Comparison of ENCODE assay signal across 20 cellular contexts in genomic region chr15:59137566-59137965, GRCh38. TPM values are rescaled to one million over a fixed set of nuclear protein-coding genes. Genes with fewer than 3 reads are reported as not detected.
A peak's percentile ranks its signal among the peaks of the same experiment; 100 is the strongest.
DNase-seq lines count a peak whose midpoint lies in the region; ATAC-seq and TF ChIP-seq lines count a peak whose summit lies in the region.
"Had no signal": no experiment of that assay in that cellular context is flagged by ENCODE, and none has a peak within 500 bp of the region (broad histone marks: within the 10 kb centered on the region; RNA-seq: fewer than 3 reads in every experiment).

No MANE protein-coding gene starts in this region.

- H3K27ac ChIP-seq in CD4-positive, alpha-beta memory T cell (ENCODE audit: low read depth, low read length): no peak overlapping the region
- H3K27ac ChIP-seq: esophagus muscularis mucosa, gastrocnemius medialis, left ventricle myocardium inferior, pancreas had no signal

- H3K4me3 ChIP-seq in CD4-positive, alpha-beta memory T cell (ENCODE audit: low read length in 2 of 2): no peak overlapping the region
- H3K4me3 ChIP-seq: esophagus muscularis mucosa, gastrocnemius medialis, left ventricle myocardium inferior, MG63, pancreas had no signal

- POLR2A ChIA-PET in activated CD4-positive, alpha-beta T cell treated with anti-CD3 and anti-CD28 coated beads for 36 hours (lab: Charles Lee): no interaction called here
- POLR2A ChIA-PET in activated CD4-positive, alpha-beta T cell treated with anti-CD3 and anti-CD28 coated beads, Interleukin-2, amount 10 ng/mL, durations not matched to agents 7 days and 5 days (lab: Charles Lee): interaction anchor here (0.6 kb wide), 1 partner anchor 21 kb away, joined by 4 read pairs; no protein-coding TSS in a partner anchor
- POLR2A ChIA-PET in CD4-positive, alpha-beta memory T cell (lab: Charles Lee; ENCODE audit: partially characterized antibody): no interaction called here
- POLR2A ChIA-PET in WTC11 (lab: Charles Lee): no interaction called here

- no peaks in the 10 kb centered on the region for H3K36me3 Mint-ChIP-seq in activated CD4-positive, alpha-beta T cell treated with anti-CD3 and anti-CD28 coated beads for 36 hours (ENCODE audit: low read depth)
- peaks cover 62% of the 10 kb centered on the region for H3K36me3 Mint-ChIP-seq in activated CD4-positive, alpha-beta T cell treated with anti-CD3 and anti-CD28 coated beads, Interleukin-2, amount 10 ng/mL, durations not matched to agents 7 days and 5 days (ENCODE audit: low read depth)
- no peaks in the 10 kb centered on the region for H3K36me3 Mint-ChIP-seq in CD4-positive, alpha-beta memory T cell
- H3K36me3 Mint-ChIP-seq in WTC11: peaks cover 71% of the 10 kb centered on the region
- H3K36me3 Mint-ChIP-seq in dendritic cell treated with granulocyte-macrophage colony-stimulating factor and Interleukin-4, amounts not matched to agents 40 ng/mL and 50 ng/mL, for 4 days (ENCODE audit: low read depth): peaks cover 98% of the 10 kb centered on the region
- H3K36me3 Mint-ChIP-seq: natural killer cell had no signal

- H3K27me3 ChIP-seq in CD4-positive, alpha-beta memory T cell (ENCODE audit: insufficient read depth, low read length): no peaks in the 10 kb centered on the region
- H3K27me3 ChIP-seq: esophagus muscularis mucosa, gastrocnemius medialis, MG63, pancreas had no signal

- H3K27me3 Mint-ChIP-seq in activated CD4-positive, alpha-beta T cell treated with anti-CD3 and anti-CD28 coated beads for 36 hours: no peaks in the 10 kb centered on the region
- no peaks in the 10 kb centered on the region for H3K27me3 Mint-ChIP-seq in activated CD4-positive, alpha-beta T cell treated with anti-CD3 and anti-CD28 coated beads, Interleukin-2, amount 10 ng/mL, durations not matched to agents 7 days and 5 days
- no peaks in the 10 kb centered on the region for H3K27me3 Mint-ChIP-seq in CD4-positive, alpha-beta memory T cell
- no peaks in the 10 kb centered on the region for H3K27me3 Mint-ChIP-seq in WTC11 (ENCODE audit: low read depth)
- no peaks in the 10 kb centered on the region for H3K27me3 Mint-ChIP-seq in dendritic cell treated with granulocyte-macrophage colony-stimulating factor and Interleukin-4, amounts not matched to agents 40 ng/mL and 50 ng/mL, for 4 days
- H3K27me3 Mint-ChIP-seq: brain had no signal

- peak; percentile 40 for DNase-seq in activated CD4-positive, alpha-beta T cell treated with anti-CD3 and anti-CD28 coated beads for 36 hours
- no peak for DNase-seq in activated CD4-positive, alpha-beta T cell treated with anti-CD3 and anti-CD28 coated beads, Interleukin-2, amount 10 ng/mL, durations not matched to agents 7 days and 5 days
- DNase-seq in CD4-positive, alpha-beta memory T cell: no peak
- DNase-seq in WTC11 (ENCODE audit: low spot score) (no peak), 8988T (no peak)
- no peak for DNase-seq in activated CD4-positive, CD25-positive, alpha-beta regulatory T cell (lab: John Stamatoyannopoulos, UW)
- DNase-seq: gastrocnemius medialis, hippocampal formation, left ventricle myocardium inferior, midbrain, NCI-H1436 treated with DMSO at 0.1 percent for 48 hours, NCI-H2171 had no signal

- H3K4me3 Mint-ChIP-seq in activated CD4-positive, alpha-beta T cell treated with anti-CD3 and anti-CD28 coated beads for 36 hours: no peak overlapping the region
- no peak overlapping the region for H3K4me3 Mint-ChIP-seq in activated CD4-positive, alpha-beta T cell treated with anti-CD3 and anti-CD28 coated beads, Interleukin-2, amount 10 ng/mL, durations not matched to agents 7 days and 5 days
- no peak overlapping the region for H3K4me3 Mint-ChIP-seq in CD4-positive, alpha-beta memory T cell
- H3K4me3 Mint-ChIP-seq in WTC11: no peak overlapping the region
- no peak overlapping the region for H3K4me3 Mint-ChIP-seq in dendritic cell treated with granulocyte-macrophage colony-stimulating factor and Interleukin-4, amounts not matched to agents 40 ng/mL and 50 ng/mL, for 4 days
- H3K4me3 Mint-ChIP-seq: brain, H9, natural killer cell had no signal

- CTCF ChIA-PET in activated CD4-positive, alpha-beta T cell treated with anti-CD3 and anti-CD28 coated beads for 36 hours (lab: Charles Lee): interaction anchor here (0.6 to 1.2 kb wide), 5 partner anchors 25 to 421 kb away, joined by 3 to 4 read pairs (median 3); no protein-coding TSS in a partner anchor
- CTCF ChIA-PET in activated CD4-positive, alpha-beta T cell treated with anti-CD3 and anti-CD28 coated beads, Interleukin-2, amount 10 ng/mL, durations not matched to agents 7 days and 5 days (lab: Charles Lee): interaction anchor here (0.7 to 1.4 kb wide), 5 partner anchors 10 to 379 kb away, joined by 3 to 6 read pairs (median 4); no protein-coding TSS in a partner anchor
- CTCF ChIA-PET in CD4-positive, alpha-beta memory T cell (lab: Charles Lee; ENCODE audit: partially characterized antibody): interaction anchor here (0.9 to 2.7 kb wide), 13 partner anchors 13 to 357 kb away, joined by 3 to 23 read pairs (median 4); no protein-coding TSS in a partner anchor
- CTCF ChIA-PET in WTC11 (lab: Charles Lee): interaction anchor here (1.0 to 1.5 kb wide), 9 partner anchors 10 to 391 kb away, joined by 3 to 8 read pairs (median 3); partner anchors contain the start of gene MINDY2

- peak; percentile 76 for ATAC-seq in activated CD4-positive, alpha-beta T cell treated with anti-CD3 and anti-CD28 coated beads for 36 hours
- no peak for ATAC-seq in WTC11
- no peak for ATAC-seq in GM19035 (IDR thresholded peaks at IDR 0.05; ENCODE audit: unreplicated experiment)
- ATAC-seq: gastrocnemius medialis had no signal

- no peaks in the 10 kb centered on the region for H3K36me3 ChIP-seq in CD4-positive, alpha-beta memory T cell (ENCODE audit: insufficient read depth, low read length)

- peaks cover 7% of the 10 kb centered on the region for H3K4me1 ChIP-seq in CD4-positive, alpha-beta memory T cell (ENCODE audit: insufficient read depth, low read length)
- H3K4me1 ChIP-seq: gastrocnemius medialis, pancreas had no signal

- H3K9me3 Mint-ChIP-seq in activated CD4-positive, alpha-beta T cell treated with anti-CD3 and anti-CD28 coated beads for 36 hours (ENCODE audit: low read depth): no peaks in the 10 kb centered on the region
- no peaks in the 10 kb centered on the region for H3K9me3 Mint-ChIP-seq in activated CD4-positive, alpha-beta T cell treated with anti-CD3 and anti-CD28 coated beads, Interleukin-2, amount 10 ng/mL, durations not matched to agents 7 days and 5 days
- H3K9me3 Mint-ChIP-seq in CD4-positive, alpha-beta memory T cell: no peaks in the 10 kb centered on the region
- no peaks in the 10 kb centered on the region for H3K9me3 Mint-ChIP-seq in WTC11
- H3K9me3 Mint-ChIP-seq in dendritic cell treated with granulocyte-macrophage colony-stimulating factor and Interleukin-4, amounts not matched to agents 40 ng/mL and 50 ng/mL, for 4 days: no peaks in the 10 kb centered on the region
- H3K9me3 Mint-ChIP-seq: brain, H9, natural killer cell had no signal

- peak overlapping the region; percentile 60 for H3K27ac Mint-ChIP-seq in activated CD4-positive, alpha-beta T cell treated with anti-CD3 and anti-CD28 coated beads for 36 hours
- H3K27ac Mint-ChIP-seq in activated CD4-positive, alpha-beta T cell treated with anti-CD3 and anti-CD28 coated beads, Interleukin-2, amount 10 ng/mL, durations not matched to agents 7 days and 5 days: no peak overlapping the region
- H3K27ac Mint-ChIP-seq in CD4-positive, alpha-beta memory T cell: peak overlapping the region in 4 of 7 donors; percentile 1 to 71 (median 14)
- H3K27ac Mint-ChIP-seq in WTC11: peak overlapping the region; percentile 7; the same call in 1 of the 2 replicates
- H3K27ac Mint-ChIP-seq in dendritic cell treated with granulocyte-macrophage colony-stimulating factor and Interleukin-4, amounts not matched to agents 40 ng/mL and 50 ng/mL, for 4 days: peak overlapping the region; percentile 20
- H3K27ac Mint-ChIP-seq: brain, natural killer cell had no signal

- intact Hi-C loops in activated CD4-positive, alpha-beta T cell treated with anti-CD3 and anti-CD28 coated beads for 36 hours (cut with DNase I, micrococcal nuclease): loop anchor here in 1 of 2 experiments (5.0 kb wide), 1 partner anchor 155 kb away; no protein-coding TSS in a partner anchor
- intact Hi-C loops in CD4-positive, alpha-beta memory T cell (cut with micrococcal nuclease): no loop called here
- intact Hi-C loops in dendritic cell treated with granulocyte-macrophage colony-stimulating factor and Interleukin-4, amounts not matched to agents 40 ng/mL and 50 ng/mL, for 4 days (cut with micrococcal nuclease): no loop called here

- H3K4me1 Mint-ChIP-seq in activated CD4-positive, alpha-beta T cell treated with anti-CD3 and anti-CD28 coated beads for 36 hours: peaks cover 23% of the 10 kb centered on the region
- H3K4me1 Mint-ChIP-seq in activated CD4-positive, alpha-beta T cell treated with anti-CD3 and anti-CD28 coated beads, Interleukin-2, amount 10 ng/mL, durations not matched to agents 7 days and 5 days: peaks cover 31% of the 10 kb centered on the region
- H3K4me1 Mint-ChIP-seq in CD4-positive, alpha-beta memory T cell: peaks cover 9 to 16% (median 11%) of the 10 kb centered on the region in 4 donors
- peaks cover 5% of the 10 kb centered on the region for H3K4me1 Mint-ChIP-seq in WTC11
- peaks cover 40% of the 10 kb centered on the region for H3K4me1 Mint-ChIP-seq in dendritic cell treated with granulocyte-macrophage colony-stimulating factor and Interleukin-4, amounts not matched to agents 40 ng/mL and 50 ng/mL, for 4 days (ENCODE audit: low read depth)
- H3K4me1 Mint-ChIP-seq: brain, natural killer cell had no signal

- no peaks in the 10 kb centered on the region for H3K9me3 ChIP-seq in CD4-positive, alpha-beta memory T cell (ENCODE audit: control insufficient read depth in 1 of 2, low read length in 2 of 2)
- H3K9me3 ChIP-seq: esophagus muscularis mucosa, gastrocnemius medialis, left ventricle myocardium inferior, MG63, pancreas had no signal

- TF ChIP-seq CTCF in WTC11 (IDR thresholded peaks at IDR 0.05): no peak

TF ChIP-seq in WTC11, 78 proteins besides CTCF, POLR2A, EP300 and RAD21:
- TF ChIP-seq FOXP1 (CRISPR knock-in tag; IDR thresholded peaks at IDR 0.05; ENCODE audit: borderline replicate concordance) (no peak), SMAD4 (CRISPR knock-in tag; IDR thresholded peaks at IDR 0.05) (no peak), ZNF317 (CRISPR knock-in tag; IDR thresholded peaks at IDR 0.05; ENCODE audit: borderline replicate concordance, low read depth) (no peak), ZNF416 (CRISPR knock-in tag; IDR thresholded peaks at IDR 0.05) (no peak)

RNA-seq across cellular contexts. Expression of gene CCNB2, which starts 32.6 kb away (rescaled TPM):
- 10 to 100 TPM; 68.0 to 75.3 TPM for total RNA-seq in activated CD4-positive, alpha-beta T cell treated with anti-CD3 and anti-CD28 coated beads for 36 hours
- total RNA-seq in activated CD4-positive, alpha-beta T cell treated with anti-CD3 and anti-CD28 coated beads, Interleukin-2, amount 10 ng/mL, durations not matched to agents 7 days and 5 days: 100 to 1,000 TPM in 1 of 2 experiments, 10 to 100 TPM in 1; 94.1 to 107 TPM
- under 1 TPM in 1 of 2 experiments, not detected in 1; 0.44 TPM for total RNA-seq in CD4-positive, alpha-beta memory T cell
- polyA plus RNA-seq in CD4-positive, alpha-beta memory T cell: not detected
- total RNA-seq in WTC11 (2021): 93.3 to 101 TPM (median 98.8 TPM) in 3 replicates

Comparison
In these comparisons a context has a peak if more than half of its experiments do, and no peak if none do; other contexts are left out.
1. RNA of gene CCNB2, which starts 32.6 kb away (total RNA-seq): 94.1 to 107 TPM in activated CD4-positive, alpha-beta T cell treated with anti-CD3 and anti-CD28 coated beads, Interleukin-2, amount 10 ng/mL, durations not matched to agents 7 days and 5 days, 93.3 to 101 TPM in WTC11 and 68.0 to 75.3 TPM in activated CD4-positive, alpha-beta T cell treated with anti-CD3 and anti-CD28 coated beads for 36 hours; 0.44 TPM in CD4-positive, alpha-beta memory T cell; every median in the first group is over 10 times any median in the second.